ENCODE assay signal across 12 cellular contexts in genomic region chr3:46682974-46683373, GRCh38. TPM values are rescaled to one million over a fixed set of nuclear protein-coding genes. Genes with fewer than 3 reads are reported as not detected.
"Had no signal": no experiment of that assay in that cellular context is flagged by ENCODE, and none has a peak within 500 bp of the region (broad histone marks: within the 10 kb centered on the region; RNA-seq: fewer than 3 reads in every experiment).

No MANE protein-coding gene starts in this region.

- H3K9ac ChIP-seq: KMS-11 had no signal

- H3K4me3 ChIP-seq: K562 had no signal

- H3K4me2 ChIP-seq: KMS-11 had no signal

- H3K27ac ChIP-seq: HL-60, KMS-11 had no signal

- DNase-seq: IMR-90, Karpas-422, KBM-7, KG1 had no signal

- ATAC-seq: HepG2, K562 had no signal

- FAIRE-seq: HepG2, HTR-8/SVneo, K562 had no signal

RNA-seq across cellular contexts. Expression of gene ALS2CL, which starts 10.5 kb away (rescaled TPM):
- total RNA-seq: HepG2 had no signal
- polyA plus RNA-seq: HepG2 had no signal

RNA-seq across cellular contexts. Expression of gene TMIE, which starts 18.2 kb away (rescaled TPM):
- total RNA-seq: HepG2, HT1080, IMR-90, K562 had no signal
- polyA plus RNA-seq: HepG2, IgD-negative memory B cell, K562 had no signal

RNA-seq across cellular contexts. Expression of gene PRSS50, which starts 34.7 kb away (rescaled TPM):
- total RNA-seq: HepG2, HT-29, HT1080, IMR-90, K562 had no signal
- polyA plus RNA-seq: HepG2, IgD-negative memory B cell, IMR-90 had no signal
